ENCODE assay signal across 8 cellular contexts in genomic region chr17:28750178-28751047, GRCh38. TPM values are rescaled to one million over a fixed set of nuclear protein-coding genes. Genes with fewer than 3 reads are reported as not detected.
A peak's percentile ranks its signal among the peaks of the same experiment; 100 is the strongest.
DNase-seq lines count a peak whose midpoint lies in the region; ATAC-seq and TF ChIP-seq lines count a peak whose summit lies in the region.

No MANE protein-coding gene starts in this region.

- ATAC-seq in HG03571 (IDR thresholded peaks at IDR 0.05; ENCODE audit: unreplicated experiment) = peak; percentile 54

- intact Hi-C loops in lower leg skin (cut with DNase I; ENCODE audit: low total_unique reads) = no loop called here

- no peak for TF ChIP-seq POLR2A in lower leg skin (IDR thresholded peaks at IDR 0.05)

- DNase-seq in AML-193 (lab: John Stamatoyannopoulos, UW) (peak; percentile 92 to 94), GM19238 (ENCODE audit: insufficient read length, low spot score) (peak; percentile 75), NCI-H774 (lab: John Stamatoyannopoulos, UW) (peak; percentile 87), dedifferentiated amniotic fluid mesenchymal stem cell (ENCODE audit: extremely low spot score) (peak; percentile 94), lower leg skin (ENCODE audit: low spot score in 2 of 2) (peak; percentile 91 to 98)
- peak; percentile 84 to 86 for DNase-seq in activated CD4-positive, alpha-beta T cell treated with anti-CD3 and anti-CD28 coated beads, Interleukin-2, amount 50 U/mL, for 4 hours
- peak; percentile 88 to 89 for DNase-seq in stimulated activated CD4-positive, alpha-beta T cell treated with anti-CD3 and anti-CD28 coated beads, Interleukin-4, amount 100 ng/mL, for 48 hours (ENCODE audit: low read depth in 2 of 2)

- 29 to 36% methylated on average over 20 of the region's 20 CpGs for WGBS in lower leg skin, 2 donors

- H3K4me3 ChIP-seq in lower leg skin (ENCODE audit: low read depth, poor library complexity, severe bottlenecking) = no peak overlapping the region

- TF ChIP-seq CTCF in lower leg skin (IDR thresholded peaks at IDR 0.05) = peak; percentile 13 to 99 (median 75)

RNA-seq across cellular contexts. Expression of gene TRAF4, which starts 6.6 kb away (rescaled TPM):
- 10 to 100 TPM; 11.0 to 30.9 (median 21.8) TPM for total RNA-seq in lower leg skin

RNA-seq across cellular contexts. Expression of gene NEK8, which starts 21.8 kb away (rescaled TPM):
- 1 to 10 TPM; 2.1 to 9.5 (median 4.4) TPM for total RNA-seq in lower leg skin

RNA-seq across cellular contexts. Expression of gene TLCD1, which starts 24.4 kb away (rescaled TPM):
- total RNA-seq in lower leg skin = 10 to 100 TPM in 3 of 4 donors, 1 to 10 TPM in 1; 9.4 to 33.6 (median 23.5) TPM

RNA-seq across cellular contexts. Expression of gene RPL23A, which starts 30.6 kb away (rescaled TPM):
- total RNA-seq in lower leg skin = 100 to 1,000 TPM; 538 to 966 (median 735) TPM

RNA-seq across cellular contexts. Expression of gene RAB34, which starts 32.7 kb away (rescaled TPM):
- total RNA-seq in lower leg skin = 100 to 1,000 TPM in 2 of 4 donors, 10 to 100 TPM in 2; 76.6 to 138 (median 103) TPM
